In the genomic region with DNA sequence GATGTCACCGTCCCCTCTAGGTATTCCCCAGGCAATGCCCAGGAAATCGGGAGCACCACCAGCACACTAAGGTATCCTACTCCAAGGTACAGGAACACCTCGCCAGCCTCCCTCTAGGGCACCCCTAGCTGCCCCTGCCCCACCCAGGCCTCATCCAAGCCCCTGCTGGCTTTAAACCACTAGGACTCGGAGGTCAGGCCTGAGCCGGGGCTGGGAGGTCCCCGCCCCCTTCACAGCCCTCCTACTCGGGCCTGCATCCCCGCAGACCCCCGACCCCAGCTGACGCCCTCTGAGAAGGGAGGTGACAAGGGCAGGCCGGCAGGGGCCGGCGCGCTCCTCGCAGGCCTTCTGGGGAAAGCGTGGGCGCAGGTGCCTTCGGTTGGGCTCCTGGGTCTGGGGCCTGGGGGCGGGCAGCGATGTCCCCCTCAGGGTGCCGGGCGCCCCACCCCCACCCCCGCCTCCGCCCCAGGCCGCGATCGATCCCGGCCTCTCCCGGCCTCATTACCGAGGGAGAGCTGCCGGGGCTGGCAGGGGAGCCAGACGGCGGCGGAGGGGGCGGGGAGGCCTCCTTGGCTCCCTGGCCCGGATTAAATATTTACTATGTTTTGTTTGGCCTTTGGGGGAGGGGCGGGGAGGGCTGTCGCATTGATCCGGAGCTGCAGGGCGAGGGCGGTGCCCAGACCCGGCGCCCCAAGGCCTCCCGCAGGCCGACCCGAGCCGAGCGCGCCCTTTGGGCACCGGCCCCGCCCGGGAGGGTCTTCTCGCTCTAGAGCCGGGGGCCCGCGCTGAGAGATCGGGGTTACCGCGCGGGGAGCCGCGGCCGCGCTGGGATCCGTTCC, we compare ENCODE assay signal across 8 cellular contexts. TPM values are rescaled to one million over a fixed set of nuclear protein-coding genes. Genes with fewer than 3 reads are reported as not detected.
A peak's percentile ranks its signal among the peaks of the same experiment; 100 is the strongest.
DNase-seq lines count a peak whose midpoint lies in the region; ATAC-seq, FAIRE-seq and TF ChIP-seq lines count a peak whose summit lies in the region.

No MANE protein-coding gene starts in this region.

- no peak for TF ChIP-seq CTCF in endothelial cell (IDR thresholded peaks at IDR 0.05; ENCODE audit: unreplicated experiment)

- peaks cover 17% of the 10 kb centered on the region for H3K27me3 Mint-ChIP-seq in endothelial cell (ENCODE audit: unreplicated experiment)
- peaks cover 12 to 41% (median 28%) of the 10 kb centered on the region in 5 donors for H3K27me3 Mint-ChIP-seq in naive thymus-derived CD8-positive, alpha-beta T cell

- POLR2A ChIA-PET in naive thymus-derived CD8-positive, alpha-beta T cell (lab: Charles Lee) = no interaction called here

- H3K4me1 Mint-ChIP-seq in endothelial cell (ENCODE audit: unreplicated experiment) = peaks cover 17% of the 10 kb centered on the region
- peaks cover 0 to 7% (median 3%) of the 10 kb centered on the region in 4 donors for H3K4me1 Mint-ChIP-seq in naive thymus-derived CD8-positive, alpha-beta T cell

- ATAC-seq in naive thymus-derived CD8-positive, alpha-beta T cell = peak; percentile 29 to 41
- no peak for ATAC-seq in HG02973 (IDR thresholded peaks at IDR 0.05; ENCODE audit: unreplicated experiment)

- peaks cover 6% of the 10 kb centered on the region for H3K36me3 Mint-ChIP-seq in endothelial cell (ENCODE audit: low read depth, unreplicated experiment)
- peaks cover 0 to 7% (median 5%) of the 10 kb centered on the region in 3 donors for H3K36me3 Mint-ChIP-seq in naive thymus-derived CD8-positive, alpha-beta T cell

- H3K27ac Mint-ChIP-seq in endothelial cell (ENCODE audit: unreplicated experiment) = no peak overlapping the region
- no peak overlapping the region for H3K27ac Mint-ChIP-seq in naive thymus-derived CD8-positive, alpha-beta T cell

- no peaks in the 10 kb centered on the region for H3K9me3 Mint-ChIP-seq in endothelial cell (ENCODE audit: unreplicated experiment)
- no peaks in the 10 kb centered on the region for H3K9me3 Mint-ChIP-seq in naive thymus-derived CD8-positive, alpha-beta T cell

- peak overlapping the region; percentile 72 for H3K4me3 Mint-ChIP-seq in endothelial cell (ENCODE audit: unreplicated experiment)
- peak overlapping the region in 3 of 10 donors; percentile 18 to 45 (median 41) for H3K4me3 Mint-ChIP-seq in naive thymus-derived CD8-positive, alpha-beta T cell

- FAIRE-seq in HTR-8/SVneo (lab: Jason Lieb, UNC) = no peak

- DNase-seq in ACHN (peak; percentile 34), NCI-H1092 (lab: John Stamatoyannopoulos, UW) (peak; percentile 52), endothelial cell (ENCODE audit: low spot score) (no peak), GM19238 (ENCODE audit: insufficient read length, low spot score) (no peak), HTR-8/SVneo (ENCODE audit: insufficient read length, low spot score) (no peak), NCI-H774 (lab: John Stamatoyannopoulos, UW) (no peak)
- no peak for DNase-seq in naive thymus-derived CD8-positive, alpha-beta T cell

- in situ Hi-C loops in ACHN (cut with HindIII; ENCODE audit: low pct_ligation_motif_present, low pct_unique_long_range_greater_than_20kb, low sequenced_read_pairs) = no loop called here

RNA-seq across cellular contexts. Expression of a gene that starts 27.3 kb away (rescaled TPM):
- total RNA-seq in endothelial cell (ENCODE audit: unreplicated experiment) = not detected
- total RNA-seq in naive thymus-derived CD8-positive, alpha-beta T cell = under 1 TPM; 0.41 to 0.57 TPM
- under 1 TPM; 0.25 to 0.44 (median 0.35) TPM for polyA plus RNA-seq in naive thymus-derived CD8-positive, alpha-beta T cell

RNA-seq across cellular contexts. Expression of a gene that starts 32.1 kb away (rescaled TPM):
- 27.1 TPM for total RNA-seq in endothelial cell (ENCODE audit: unreplicated experiment)
- total RNA-seq in naive thymus-derived CD8-positive, alpha-beta T cell = 100 to 1,000 TPM; 124 TPM
- 10 to 100 TPM; 26.6 to 47.0 (median 35.5) TPM for polyA plus RNA-seq in naive thymus-derived CD8-positive, alpha-beta T cell

RNA-seq across cellular contexts. Expression of a gene that starts 44.0 kb away (rescaled TPM):
- 32.7 TPM for total RNA-seq in endothelial cell (ENCODE audit: unreplicated experiment)
- total RNA-seq in naive thymus-derived CD8-positive, alpha-beta T cell = 10 to 100 TPM; 30.8 to 32.6 TPM
- polyA plus RNA-seq in naive thymus-derived CD8-positive, alpha-beta T cell = 10 to 100 TPM; 43.9 to 49.1 (median 45.8) TPM

RNA-seq across cellular contexts. Expression of a gene that starts 57.1 kb away (rescaled TPM):
- 0.72 TPM for total RNA-seq in endothelial cell (ENCODE audit: unreplicated experiment)
- 1 to 10 TPM; 1.5 to 1.6 TPM for total RNA-seq in naive thymus-derived CD8-positive, alpha-beta T cell
- under 1 TPM in 2 of 3 donors, not detected in 1; 0.08 to 0.10 TPM for polyA plus RNA-seq in naive thymus-derived CD8-positive, alpha-beta T cell

Comparison
In these comparisons a context has a peak if more than half of its experiments do, and no peak if none do; other contexts are left out.
1. DNase-seq: peak in ACHN (single experiment) and NCI-H1092 (single experiment); none in endothelial cell (single experiment), naive thymus-derived CD8-positive, alpha-beta T cell (0 of 10), GM19238 (single experiment), HTR-8/SVneo (single experiment) and NCI-H774 (single experiment).